Comparison of ENCODE assay signal across 9 cellular contexts in genomic region chr2:238233625-238234024, GRCh38. TPM values are rescaled to one million over a fixed set of nuclear protein-coding genes. Genes with fewer than 3 reads are reported as not detected.
DNase-seq lines count a peak whose midpoint lies in the region; ATAC-seq and TF ChIP-seq lines count a peak whose summit lies in the region.
"Had no signal": no experiment of that assay in that cellular context is flagged by ENCODE, and none has a peak within 500 bp of the region (broad histone marks: within the 10 kb centered on the region; RNA-seq: fewer than 3 reads in every experiment).

No MANE protein-coding gene starts in this region.

- ATAC-seq in T-helper 17 cell, result no peak
- ATAC-seq in naive thymus-derived CD4-positive, alpha-beta T cell, result no peak

- H4K20me1 ChIP-seq in mammary epithelial cell (ENCODE audit: insufficient read depth, low read length), result no peaks in the 10 kb centered on the region

- H3K4me1 Mint-ChIP-seq in CD4-positive, alpha-beta memory T cell, result peaks cover 13 to 55% (median 21%) of the 10 kb centered on the region in 4 donors
- H3K4me1 Mint-ChIP-seq in T-helper 17 cell (peaks cover 27% of the 10 kb centered on the region), chondrocyte (ENCODE audit: low read depth) (peaks cover 17% of the 10 kb centered on the region)
- peaks cover 10 to 33% (median 25%) of the 10 kb centered on the region in 7 donors for H3K4me1 Mint-ChIP-seq in naive thymus-derived CD4-positive, alpha-beta T cell

- in situ Hi-C loops in GM13977 (cut with MboI; ENCODE audit: low pct_unique_long_range_greater_than_20kb, low sequenced_read_pairs, unreplicated experiment) (no loop called here), mammary epithelial cell (cut with MboI; ENCODE audit: low sequenced_read_pairs in 2 of 2) (no loop called here)

- intact Hi-C loops in CD4-positive, alpha-beta memory T cell (cut with micrococcal nuclease), result no loop called here
- intact Hi-C loops in naive thymus-derived CD4-positive, alpha-beta T cell (cut with micrococcal nuclease), result loop anchor here (1.0 to 5.0 kb wide), 3 partner anchors 173 to 267 kb away; partner anchors contain the start of gene UBE2F (in 1 of the 2)
- intact Hi-C loops in mammary epithelial cell (cut with micrococcal nuclease), result no loop called here

- no peak overlapping the region for H3K4me3 ChIP-seq in CD4-positive, alpha-beta memory T cell (ENCODE audit: low read length in 2 of 2)
- H3K4me3 ChIP-seq in naive thymus-derived CD4-positive, alpha-beta T cell (ENCODE audit: low read length), result no peak overlapping the region
- H3K4me3 ChIP-seq in mammary epithelial cell (replicated peaks in 1 of 3; ENCODE audit: insufficient read depth in 1 of 3, low read depth in 2 of 3, low read length in 3 of 3), result no peak overlapping the region

- WGBS in mammary epithelial cell (ENCODE audit: low coverage, missing lambda C conversion rate), result 89% methylated on average over 12 of the region's 12 CpGs

- H3K36me3 ChIP-seq in CD4-positive, alpha-beta memory T cell (ENCODE audit: insufficient read depth, low read length), result no peaks in the 10 kb centered on the region
- H3K36me3 ChIP-seq in naive thymus-derived CD4-positive, alpha-beta T cell (ENCODE audit: control insufficient read depth in 2 of 3, insufficient read depth in 3 of 3, low read length in 3 of 3), result no peaks in the 10 kb centered on the region
- H3K36me3 ChIP-seq in mammary epithelial cell (ENCODE audit: insufficient read depth, low read length), result no peaks in the 10 kb centered on the region
- H3K36me3 ChIP-seq: Peyer's patch, vagina had no signal

- no peak for TF ChIP-seq CTCF in GM13977 (IDR thresholded peaks at IDR 0.05; ENCODE audit: extremely low read depth, insufficient read depth, missing control alignments)
- TF ChIP-seq CTCF in chondrocyte (IDR thresholded peaks at IDR 0.05), result no peak
- TF ChIP-seq CTCF in mammary epithelial cell (conservative IDR thresholded peaks at IDR 0.05 in 1 of 2, IDR thresholded peaks at IDR 0.05 in 1 of 2; ENCODE audit: extremely low read depth in 1 of 2, insufficient read depth in 1 of 2, low read depth in 1 of 2, low read length in 2 of 2), result no peak

- peaks cover 19% of the 10 kb centered on the region for H3K4me1 ChIP-seq in CD4-positive, alpha-beta memory T cell (ENCODE audit: insufficient read depth, low read length)
- peaks cover 5 to 9% of the 10 kb centered on the region in 2 donors for H3K4me1 ChIP-seq in naive thymus-derived CD4-positive, alpha-beta T cell (ENCODE audit: control insufficient read depth in 2 of 2, insufficient read depth in 2 of 2, low read length in 2 of 2)
- H3K4me1 ChIP-seq in mammary epithelial cell (ENCODE audit: insufficient read depth, low read length), result peaks cover 8% of the 10 kb centered on the region

- peaks cover 8% of the 10 kb centered on the region for H3K27me3 ChIP-seq in CD4-positive, alpha-beta memory T cell (ENCODE audit: insufficient read depth, low read length)
- peaks cover 0 to 16% of the 10 kb centered on the region in 2 donors for H3K27me3 ChIP-seq in naive thymus-derived CD4-positive, alpha-beta T cell (ENCODE audit: control insufficient read depth in 2 of 2, insufficient read depth in 2 of 2, low read length in 2 of 2)
- no peaks in the 10 kb centered on the region for H3K27me3 ChIP-seq in mammary epithelial cell (ENCODE audit: insufficient read depth, low read length)
- H3K27me3 ChIP-seq: Peyer's patch, vagina had no signal

- no peak for DNase-seq in CD4-positive, alpha-beta memory T cell
- DNase-seq in GM13977 (ENCODE audit: low spot score), result peak; percentile 6
- DNase-seq in T-helper 17 cell, result no peak
- no peak for DNase-seq in naive thymus-derived CD4-positive, alpha-beta T cell
- DNase-seq in chondrocyte (ENCODE audit: low spot score), result no peak
- DNase-seq in mammary epithelial cell, result no peak
- DNase-seq in NCI-H524 (lab: John Stamatoyannopoulos, UW), result no peak

- no peaks in the 10 kb centered on the region for H3K9me3 ChIP-seq in CD4-positive, alpha-beta memory T cell (ENCODE audit: control insufficient read depth in 1 of 2, low read length in 2 of 2)
- H3K9me3 ChIP-seq in T-helper 17 cell (ENCODE audit: control insufficient read depth, low read length, poor library complexity, severe bottlenecking) (no peaks in the 10 kb centered on the region), mammary epithelial cell (replicated peaks; ENCODE audit: insufficient read depth, low read length) (no peaks in the 10 kb centered on the region)
- H3K9me3 ChIP-seq in naive thymus-derived CD4-positive, alpha-beta T cell (ENCODE audit: control insufficient read depth in 2 of 3, low read length in 3 of 3), result no peaks in the 10 kb centered on the region
- H3K9me3 ChIP-seq: vagina had no signal

- H3K27ac ChIP-seq in CD4-positive, alpha-beta memory T cell (ENCODE audit: low read depth, low read length), result no peak overlapping the region
- H3K27ac ChIP-seq in naive thymus-derived CD4-positive, alpha-beta T cell (ENCODE audit: low read depth, low read length), result no peak overlapping the region
- H3K27ac ChIP-seq in mammary epithelial cell (ENCODE audit: insufficient read depth, low read depth, low read length), result no peak overlapping the region
- H3K27ac ChIP-seq: vagina had no signal

- no peaks in the 10 kb centered on the region for H3K36me3 Mint-ChIP-seq in CD4-positive, alpha-beta memory T cell
- H3K36me3 Mint-ChIP-seq in T-helper 17 cell (ENCODE audit: low read depth), result peaks cover 8% of the 10 kb centered on the region
- peaks cover 0 to 5% (median 0%) of the 10 kb centered on the region in 5 donors for H3K36me3 Mint-ChIP-seq in naive thymus-derived CD4-positive, alpha-beta T cell
- peaks cover 2% of the 10 kb centered on the region for H3K36me3 Mint-ChIP-seq in chondrocyte (ENCODE audit: low read depth)

- H3K27ac Mint-ChIP-seq in CD4-positive, alpha-beta memory T cell, result peak overlapping the region in 1 of 7 donors; percentile 9
- H3K27ac Mint-ChIP-seq in T-helper 17 cell (no peak overlapping the region), chondrocyte (ENCODE audit: unreplicated experiment) (no peak overlapping the region)
- H3K27ac Mint-ChIP-seq in naive thymus-derived CD4-positive, alpha-beta T cell, result peak overlapping the region in 1 of 9 donors; percentile 15

- H3K9me3 Mint-ChIP-seq in CD4-positive, alpha-beta memory T cell, result peaks cover 0 to 1% (median 0%) of the 10 kb centered on the region in 8 donors
- H3K9me3 Mint-ChIP-seq in naive thymus-derived CD4-positive, alpha-beta T cell, result peaks cover 0 to 6% (median 0%) of the 10 kb centered on the region in 11 donors
- no peaks in the 10 kb centered on the region for H3K9me3 Mint-ChIP-seq in chondrocyte (ENCODE audit: low read depth)

- no peaks in the 10 kb centered on the region for H3K79me2 ChIP-seq in mammary epithelial cell (ENCODE audit: insufficient read depth, low read length)

- CTCF ChIA-PET in CD4-positive, alpha-beta memory T cell (lab: Charles Lee; ENCODE audit: partially characterized antibody), result interaction anchor here (1.0 kb wide), 1 partner anchor 31 kb away, joined by 4 read pairs; no protein-coding TSS in a partner anchor
- CTCF ChIA-PET in naive thymus-derived CD4-positive, alpha-beta T cell (lab: Charles Lee), result no interaction called here
- CTCF ChIA-PET in mammary epithelial cell (lab: Charles Lee; ENCODE audit: low non-redundant PET), result no interaction called here

- H3K27me3 Mint-ChIP-seq in CD4-positive, alpha-beta memory T cell, result peaks cover 18 to 24% of the 10 kb centered on the region in 2 donors
- H3K27me3 Mint-ChIP-seq in T-helper 17 cell (peaks cover 40% of the 10 kb centered on the region), chondrocyte (ENCODE audit: low read depth) (no peaks in the 10 kb centered on the region)
- peaks cover 11 to 79% (median 18%) of the 10 kb centered on the region in 5 donors for H3K27me3 Mint-ChIP-seq in naive thymus-derived CD4-positive, alpha-beta T cell

- dilution Hi-C loops in mammary epithelial cell (cut with HindIII; ENCODE audit: low sequenced_read_pairs), result no loop called here

- no peak overlapping the region for H3K9ac ChIP-seq in mammary epithelial cell (ENCODE audit: insufficient read depth, low read length)

- POLR2A ChIA-PET in CD4-positive, alpha-beta memory T cell (lab: Charles Lee; ENCODE audit: partially characterized antibody), result interaction anchor here (0.8 to 1.7 kb wide), 3 partner anchors 17 to 56 kb away, joined by 3 to 7 read pairs (median 4); partner anchors contain the start of gene ILKAP
- POLR2A ChIA-PET in naive thymus-derived CD4-positive, alpha-beta T cell (lab: Charles Lee), result interaction anchor here (1.0 to 2.8 kb wide), 2 partner anchors 29 to 30 kb away, joined by 3 to 17 read pairs; partner anchors contain the start of gene ILKAP

- H3K4me2 ChIP-seq in mammary epithelial cell (ENCODE audit: insufficient read depth, low read depth, low read length), result no peak overlapping the region

- no TSS peak for BruUV-seq in mammary epithelial cell (replicated peaks; lab: Mats Ljungman, UMichigan)

- peak overlapping the region; percentile 22 to 76 (median 66) for H3K4me3 Mint-ChIP-seq in CD4-positive, alpha-beta memory T cell
- H3K4me3 Mint-ChIP-seq in T-helper 17 cell (peak overlapping the region; percentile 68), chondrocyte (ENCODE audit: unreplicated experiment) (no peak overlapping the region)
- peak overlapping the region; percentile 24 to 82 (median 64) for H3K4me3 Mint-ChIP-seq in naive thymus-derived CD4-positive, alpha-beta T cell

- no peak overlapping the region for H2AFZ ChIP-seq in mammary epithelial cell (ENCODE audit: low read depth, low read length)

RNA-seq across cellular contexts. Expression of gene HES6, which starts 6.2 kb away (rescaled TPM):
- 1 to 10 TPM in 1 of 2 experiments, under 1 TPM in 1; 0.67 to 2.1 TPM for total RNA-seq in CD4-positive, alpha-beta memory T cell
- 1 to 10 TPM in 1 of 2 donors, under 1 TPM in 1; 0.99 to 4.9 TPM for polyA plus RNA-seq in CD4-positive, alpha-beta memory T cell
- 1 to 10 TPM in 1 of 2 donors, under 1 TPM in 1; 0.47 to 1.3 TPM for total RNA-seq in T-helper 17 cell
- total RNA-seq in naive thymus-derived CD4-positive, alpha-beta T cell, result 1 to 10 TPM in 4 of 5 experiments, under 1 TPM in 1; 0.73 to 2.7 (median 2.4) TPM
- polyA plus RNA-seq in naive thymus-derived CD4-positive, alpha-beta T cell, result 1 to 10 TPM in 1 of 2 donors, under 1 TPM in 1; 0.61 to 1.3 TPM
- total RNA-seq in chondrocyte, result 16.2 to 33.3 TPM (median 16.5 TPM) in 3 replicates
- total RNA-seq in mammary epithelial cell, result 1 to 10 TPM; 1.2 to 5.0 TPM
- polyA plus RNA-seq in mammary epithelial cell, result 2.1 TPM
- not detected for polyA minus RNA-seq in mammary epithelial cell

RNA-seq across cellular contexts. Expression of gene ILKAP, which starts 30.1 kb away (rescaled TPM):
- 10 to 100 TPM; 78.2 to 87.8 TPM for total RNA-seq in CD4-positive, alpha-beta memory T cell
- 10 to 100 TPM; 44.4 to 48.3 TPM for polyA plus RNA-seq in CD4-positive, alpha-beta memory T cell
- total RNA-seq in T-helper 17 cell, result 100 to 1,000 TPM; 114 to 123 TPM
- 100 to 1,000 TPM in 2 of 5 experiments, 10 to 100 TPM in 3; 68.1 to 126 (median 90.9) TPM for total RNA-seq in naive thymus-derived CD4-positive, alpha-beta T cell
- 10 to 100 TPM; 40.6 to 48.1 TPM for polyA plus RNA-seq in naive thymus-derived CD4-positive, alpha-beta T cell
- 24.9 to 36.7 TPM (median 29.7 TPM) in 3 replicates for total RNA-seq in chondrocyte
- total RNA-seq in mammary epithelial cell, result 10 to 100 TPM; 16.7 to 52.7 TPM
- 34.1 TPM for polyA plus RNA-seq in mammary epithelial cell
- 41.5 TPM for polyA minus RNA-seq in mammary epithelial cell

RNA-seq across cellular contexts. Expression of gene PER2, which starts 54.8 kb away (rescaled TPM):
- total RNA-seq in CD4-positive, alpha-beta memory T cell, result 10 to 100 TPM; 11.5 to 13.4 TPM
- polyA plus RNA-seq in CD4-positive, alpha-beta memory T cell, result 1 to 10 TPM in 1 of 2 donors, under 1 TPM in 1; 0.42 to 5.3 TPM
- total RNA-seq in T-helper 17 cell (10 to 100 TPM; 40.7 to 40.8 TPM), chondrocyte (2.7 to 3.3 TPM (median 2.9 TPM) in 3 replicates), mammary epithelial cell (1 to 10 TPM; 6.3 to 7.8 TPM)
- total RNA-seq in naive thymus-derived CD4-positive, alpha-beta T cell, result 10 to 100 TPM; 13.5 to 28.6 (median 14.3) TPM
- polyA plus RNA-seq in naive thymus-derived CD4-positive, alpha-beta T cell, result 10 to 100 TPM in 1 of 2 donors, 1 to 10 TPM in 1; 7.0 to 10.1 TPM
- 2.1 TPM for polyA plus RNA-seq in mammary epithelial cell
- polyA minus RNA-seq in mammary epithelial cell, result 11.2 TPM

Comparison
In these comparisons a context has a peak if more than half of its experiments do, and no peak if none do; other contexts are left out.
1. intact Hi-C loops: an anchor here in naive thymus-derived CD4-positive, alpha-beta T cell (1.0 to 5.0 kb wide); none called in CD4-positive, alpha-beta memory T cell and mammary epithelial cell.